8 cellular contexts compared by ENCODE assay signal in genomic region chr1:228088586-228089498, GRCh38. TPM values are rescaled to one million over a fixed set of nuclear protein-coding genes. Genes with fewer than 3 reads are reported as not detected.
DNase-seq lines count a peak whose midpoint lies in the region; ATAC-seq, FAIRE-seq and TF ChIP-seq lines count a peak whose summit lies in the region.

No MANE protein-coding gene starts in this region.

- H3K36me3 ChIP-seq in Panc1 (ENCODE audit: control insufficient read depth, insufficient read depth, low read length) (peaks cover 3% of the 10 kb centered on the region; the same call in 1 of the 2 replicates), H1 (ENCODE audit: control insufficient read depth in 2 of 4, insufficient read depth in 4 of 4, low read length in 3 of 4) (no peaks in the 10 kb centered on the region), osteoblast (ENCODE audit: insufficient read depth, low read length) (peaks cover 50% of the 10 kb centered on the region)

- no peak overlapping the region for H2AK5ac ChIP-seq in H1 (ENCODE audit: low read depth, low read length)

- H2BK12ac ChIP-seq in H1 (ENCODE audit: low read depth, low read length): no peak overlapping the region

- H2AFZ ChIP-seq in H1 (ENCODE audit: low read length) (no peak overlapping the region), osteoblast (ENCODE audit: low read length) (no peak overlapping the region)

- H4K20me1 ChIP-seq in H1 (replicated peaks in 1 of 2; ENCODE audit: control insufficient read depth in 1 of 2, insufficient read depth in 2 of 2, low read length in 2 of 2): peaks cover 68 to 82% of the 10 kb centered on the region in 2 experiments
- peaks cover 100% of the 10 kb centered on the region for H4K20me1 ChIP-seq in osteoblast (ENCODE audit: insufficient read depth, low read length)

- no peak overlapping the region for H3K23ac ChIP-seq in H1 (ENCODE audit: insufficient read length)

- H3K23me2 ChIP-seq in H1 (ENCODE audit: low read depth, low read length): peaks cover 3% of the 10 kb centered on the region

- H4K91ac ChIP-seq in H1 (replicated peaks; ENCODE audit: insufficient read length, low read length): no peak overlapping the region

- no peak for TF ChIP-seq RAD21 in H1 (IDR thresholded peaks at IDR 0.05 in 1 of 2, conservative IDR thresholded peaks at IDR 0.05 in 1 of 2; ENCODE audit: low read depth in 2 of 2, low read length in 2 of 2)

- TF ChIP-seq EP300 in H1 (IDR thresholded peaks at IDR 0.05; ENCODE audit: borderline replicate concordance in 1 of 2, low read depth in 2 of 2, low read length in 2 of 2): no peak

- CTCF ChIA-PET in Panc1 (lab: Charles Lee) (no interaction called here), H1 (lab: Charles Lee; ENCODE audit: partially characterized antibody) (interaction anchor here (0.9 to 2.7 kb wide), 3 partner anchors 12 to 85 kb away, joined by 3 to 13 read pairs (median 3); no protein-coding TSS in a partner anchor)

- H3K4me1 ChIP-seq in Panc1 (ENCODE audit: control insufficient read depth, insufficient read depth, low read length) (peaks cover 68% of the 10 kb centered on the region), H1 (replicated peaks in 1 of 4; ENCODE audit: control insufficient read depth in 3 of 4, insufficient read depth in 4 of 4, low read length in 3 of 4) (peaks cover 4 to 14% (median 10%) of the 10 kb centered on the region in 4 experiments), osteoblast (ENCODE audit: insufficient read depth, low read length) (peaks cover 65% of the 10 kb centered on the region)

- H3K56ac ChIP-seq in H1 (replicated peaks; ENCODE audit: insufficient read length, low read depth, low read length): no peak overlapping the region

- H3K14ac ChIP-seq in H1 (ENCODE audit: insufficient read length): no peak overlapping the region

- TF ChIP-seq POLR2A in H1 (IDR thresholded peaks at IDR 0.05; ENCODE audit: control extremely low read depth in 1 of 2, low read depth in 2 of 2, low read length in 2 of 2): no peak

- H3K79me1 ChIP-seq in H1 (ENCODE audit: low read depth, low read length): peaks cover 45% of the 10 kb centered on the region

- no TSS peak for BruUV-seq in Panc1 (replicated peaks; lab: Mats Ljungman, UMichigan)

- H3K9me3 ChIP-seq in Panc1 (ENCODE audit: control insufficient read depth, insufficient read depth, low read depth, low read length) (no peaks in the 10 kb centered on the region), H1 (ENCODE audit: insufficient read depth in 2 of 2, low read depth in 1 of 2, low read length in 1 of 2) (peaks cover 0 to under 1% of the 10 kb centered on the region in 2 experiments; a peak in 1 of 4 replicates), osteoblast (ENCODE audit: low read depth, low read length) (no peaks in the 10 kb centered on the region)

- no peaks in the 10 kb centered on the region for H3K27me3 ChIP-seq in Panc1 (ENCODE audit: control insufficient read depth, insufficient read depth, low read length)
- no peaks in the 10 kb centered on the region for H3K27me3 ChIP-seq in H1 (replicated peaks in 1 of 4; ENCODE audit: control insufficient read depth in 3 of 4, extremely low read depth in 1 of 4, insufficient read depth in 3 of 4, low read length in 3 of 4)
- no peaks in the 10 kb centered on the region for H3K27me3 ChIP-seq in osteoblast (ENCODE audit: insufficient read depth, low read length)

- no peak for FAIRE-seq in H1 (lab: Jason Lieb, UNC)

- H3K4me2 ChIP-seq in H1 (ENCODE audit: insufficient read depth in 1 of 2, low read depth in 2 of 2, low read length in 2 of 2) (no peak overlapping the region), osteoblast (ENCODE audit: insufficient read depth, low read length) (peak overlapping the region; percentile 100)

- ATAC-seq in Panc1: no peak
- ATAC-seq in HG03378 (IDR thresholded peaks at IDR 0.05; ENCODE audit: unreplicated experiment): no peak
- ATAC-seq in HG03159 (IDR thresholded peaks at IDR 0.05; ENCODE audit: unreplicated experiment): no peak

- H2BK120ac ChIP-seq in H1 (replicated peaks; ENCODE audit: low read depth, low read length): no peak overlapping the region

- H4K5ac ChIP-seq in H1 (ENCODE audit: insufficient read length, low read depth, low read length): no peak overlapping the region

- WGBS in H1 (ENCODE audit: extremely low coverage in 1 of 2, insufficient coverage in 1 of 2, insufficient read length in 1 of 2, insufficient replicate concordance in 2 of 2, low coverage in 1 of 2, low lambda C conversion rate in 2 of 2, missing lambda C conversion rate in 1 of 2), 2 experiments: 87% methylated on average over 21 of the region's 21 CpGs; no CpG with 5 or more reads in 1 of the 2 experiments

- no peak overlapping the region for H3K4ac ChIP-seq in H1 (replicated peaks; ENCODE audit: insufficient read length, low read depth, low read length)

- H3K27ac ChIP-seq in Panc1 (ENCODE audit: low read length) (peak overlapping the region; percentile 25; the same call in 1 of the 2 replicates), H1 (ENCODE audit: low read depth, low read length) (no peak overlapping the region), osteoblast (ENCODE audit: low read depth, low read length) (peak overlapping the region; percentile 91)

- no peak overlapping the region for H2BK15ac ChIP-seq in H1 (ENCODE audit: low read length)

- H4K8ac ChIP-seq in H1 (ENCODE audit: extremely low read depth, insufficient read depth, low read length): peak overlapping the region; percentile 29; the same call in 1 of the 2 replicates

- no peak overlapping the region for H3K18ac ChIP-seq in H1 (ENCODE audit: extremely low read depth, low read length)

- TF ChIP-seq CTCF in Panc1 (IDR thresholded peaks at IDR 0.05) (no peak), H1 (IDR thresholded peaks at IDR 0.05; ENCODE audit: control extremely low read depth in 1 of 3, insufficient read depth in 1 of 3, low read depth in 1 of 3, low read length in 3 of 3) (no peak), osteoblast (IDR thresholded peaks at IDR 0.05; ENCODE audit: extremely low read depth, low read depth, low read length) (no peak)

- intact Hi-C loops in Panc1 (cut with micrococcal nuclease; ENCODE audit: unreplicated experiment): no loop called here

- peaks cover 96 to 100% of the 10 kb centered on the region in 2 experiments for H3K79me2 ChIP-seq in H1 (ENCODE audit: control insufficient read depth in 1 of 2, insufficient read depth in 2 of 2, low read length in 2 of 2)
- H3K79me2 ChIP-seq in osteoblast (ENCODE audit: insufficient read depth, low read length): peaks cover 100% of the 10 kb centered on the region

- H2BK5ac ChIP-seq in H1 (ENCODE audit: low read depth, low read length): 0 out of 2 replicates have a peak overlapping the region, but pooled peaks have one; percentile 12

- POLR2A ChIA-PET in Panc1 (lab: Charles Lee): no interaction called here
- POLR2A ChIA-PET in H1 (lab: Charles Lee; ENCODE audit: partially characterized antibody): interaction anchor here (1.3 to 7.1 kb wide), 2 partner anchors 11 to 15 kb away, joined by 3 to 53 read pairs; no protein-coding TSS in a partner anchor

- in situ Hi-C loops in Panc1 (cut with HindIII; ENCODE audit: low pct_unique_long_range_greater_than_20kb, low sequenced_read_pairs): no loop called here

- DNase-seq in GM03348 (ENCODE audit: low spot score): peak; percentile 41
- no peak for DNase-seq in Panc1 (ENCODE audit: low read depth, low spot score)
- DNase-seq in H1 (ENCODE audit: low read depth in 1 of 2, low spot score in 2 of 2): no peak
- peak; percentile 89 for DNase-seq in osteoblast (ENCODE audit: insufficient read length, low spot score, missing footprints)
- DNase-seq in NCI-H82 treated with DMSO at 0.1 percent for 48 hours (lab: John Stamatoyannopoulos, UW; ENCODE audit: unreplicated experiment): no peak
- no peak for DNase-seq in amygdala (lab: John Stamatoyannopoulos, UW)

- H3K4me3 ChIP-seq in Panc1 (ENCODE audit: low read depth in 2 of 2, low read length in 2 of 2) (no peak overlapping the region), H1 (ENCODE audit: extremely low read depth in 1 of 4, insufficient read depth in 2 of 4, low read depth in 3 of 4, low read length in 4 of 4) (no peak overlapping the region), osteoblast (ENCODE audit: insufficient read depth, low read length) (no peak overlapping the region)

- no peak overlapping the region for H3K9ac ChIP-seq in H1 (replicated peaks in 1 of 4; ENCODE audit: extremely low read depth in 1 of 4, low read depth in 3 of 4, low read length in 3 of 4)

- no peak overlapping the region for H2BK20ac ChIP-seq in H1 (ENCODE audit: low read length)

RNA-seq across cellular contexts. Expression of gene ARF1, which starts 6.3 kb away (rescaled TPM):
- total RNA-seq in Panc1 (2021; ENCODE audit: unreplicated experiment) (321 TPM), osteoblast (231 and 248 TPM in 2 replicates)
- 556 TPM for polyA plus RNA-seq in Panc1 (2012; ENCODE audit: insufficient read length)
- 265 and 267 TPM in 2 replicates for total RNA-seq in H1 (2021; fragmentation: NEBNext Ultra II Directional; extraction: Animal tissue kit (Norgen Biotek cat#: 25700))
- 471 and 606 TPM in 2 replicates for polyA plus RNA-seq in H1 (2011; rRNA removed)
- 441 TPM for polyA plus RNA-seq in H1 (2011; cell fraction: cytosol; rRNA removed)
- 308 TPM for polyA plus RNA-seq in H1 (2011; cell fraction: nucleus; rRNA removed)
- polyA plus RNA-seq in H1 (2012, experiment 1 of 2): 315 to 344 TPM (median 336 TPM) in 4 replicates
- 366 TPM for polyA plus RNA-seq in H1 (2012, experiment 2 of 2)
- polyA plus RNA-seq in H1 (2013, experiment 1 of 2): 193 TPM
- 197 TPM for polyA plus RNA-seq in H1 (2013, experiment 2 of 2)
- 359 and 424 TPM in 2 replicates for polyA minus RNA-seq in H1 (2011; rRNA and poly(A)+ RNA removed)
- 253 TPM for polyA minus RNA-seq in H1 (2011; cell fraction: cytosol; rRNA and poly(A)+ RNA removed)
- 129 TPM for polyA minus RNA-seq in H1 (2011; cell fraction: nucleus; rRNA and poly(A)+ RNA removed)

RNA-seq across cellular contexts. Expression of gene C1orf35, which starts 14.3 kb away (rescaled TPM):
- 24.9 TPM for total RNA-seq in Panc1 (2021; ENCODE audit: unreplicated experiment)
- polyA plus RNA-seq in Panc1 (2012; ENCODE audit: insufficient read length): 28.1 TPM
- 19.9 and 22.5 TPM in 2 replicates for total RNA-seq in H1 (2021; fragmentation: NEBNext Ultra II Directional; extraction: Animal tissue kit (Norgen Biotek cat#: 25700))
- 18.6 and 28.5 TPM in 2 replicates for polyA plus RNA-seq in H1 (2011; rRNA removed)
- polyA plus RNA-seq in H1 (2011; cell fraction: cytosol; rRNA removed): 23.7 TPM
- 41.3 TPM for polyA plus RNA-seq in H1 (2011; cell fraction: nucleus; rRNA removed)
- polyA plus RNA-seq in H1 (2012, experiment 1 of 2): 15.0 to 30.9 TPM (median 25.2 TPM) in 4 replicates
- polyA plus RNA-seq in H1 (2012, experiment 2 of 2): 17.1 TPM
- polyA plus RNA-seq in H1 (2013, experiment 1 of 2): 26.2 TPM
- polyA plus RNA-seq in H1 (2013, experiment 2 of 2): 25.8 TPM
- 1.3 and 1.4 TPM in 2 replicates for polyA minus RNA-seq in H1 (2011; rRNA and poly(A)+ RNA removed)
- polyA minus RNA-seq in H1 (2011; cell fraction: cytosol; rRNA and poly(A)+ RNA removed): 4.6 TPM
- 5.5 TPM for polyA minus RNA-seq in H1 (2011; cell fraction: nucleus; rRNA and poly(A)+ RNA removed)
- 5.3 and 5.4 TPM in 2 replicates for total RNA-seq in osteoblast

RNA-seq across cellular contexts. Expression of gene MRPL55, which starts 20.3 kb away (rescaled TPM):
- total RNA-seq in Panc1 (2021; ENCODE audit: unreplicated experiment) (53.0 TPM), osteoblast (34.5 and 51.4 TPM in 2 replicates)
- 128 TPM for polyA plus RNA-seq in Panc1 (2012; ENCODE audit: insufficient read length)
- total RNA-seq in H1 (2021; fragmentation: NEBNext Ultra II Directional; extraction: Animal tissue kit (Norgen Biotek cat#: 25700)): 59.0 and 62.7 TPM in 2 replicates
- 244 and 249 TPM in 2 replicates for polyA plus RNA-seq in H1 (2011; rRNA removed)
- polyA plus RNA-seq in H1 (2011; cell fraction: cytosol; rRNA removed): 186 TPM
- 157 TPM for polyA plus RNA-seq in H1 (2011; cell fraction: nucleus; rRNA removed)
- 31.0 to 91.5 TPM (median 85.9 TPM) in 4 replicates for polyA plus RNA-seq in H1 (2012, experiment 1 of 2)
- 110 TPM for polyA plus RNA-seq in H1 (2012, experiment 2 of 2)
- polyA plus RNA-seq in H1 (2013, experiment 1 of 2): 72.3 TPM
- polyA plus RNA-seq in H1 (2013, experiment 2 of 2): 69.2 TPM
- 30.6 and 36.8 TPM in 2 replicates for polyA minus RNA-seq in H1 (2011; rRNA and poly(A)+ RNA removed)
- 38.5 TPM for polyA minus RNA-seq in H1 (2011; cell fraction: cytosol; rRNA and poly(A)+ RNA removed)
- polyA minus RNA-seq in H1 (2011; cell fraction: nucleus; rRNA and poly(A)+ RNA removed): 46.7 TPM

RNA-seq across cellular contexts. Expression of gene GUK1, which starts 51.2 kb away (rescaled TPM):
- total RNA-seq in Panc1 (2021; ENCODE audit: unreplicated experiment) (188 TPM), osteoblast (253 and 278 TPM in 2 replicates)
- polyA plus RNA-seq in Panc1 (2012; ENCODE audit: insufficient read length): 362 TPM
- 68.5 TPM in 2 replicates for total RNA-seq in H1 (2021; fragmentation: NEBNext Ultra II Directional; extraction: Animal tissue kit (Norgen Biotek cat#: 25700))
- 182 and 183 TPM in 2 replicates for polyA plus RNA-seq in H1 (2011; rRNA removed)
- 167 TPM for polyA plus RNA-seq in H1 (2011; cell fraction: cytosol; rRNA removed)
- 249 TPM for polyA plus RNA-seq in H1 (2011; cell fraction: nucleus; rRNA removed)
- 36.2 to 105 TPM (median 94.7 TPM) in 4 replicates for polyA plus RNA-seq in H1 (2012, experiment 1 of 2)
- 106 TPM for polyA plus RNA-seq in H1 (2012, experiment 2 of 2)
- 97.5 TPM for polyA plus RNA-seq in H1 (2013, experiment 1 of 2)
- polyA plus RNA-seq in H1 (2013, experiment 2 of 2): 90.9 TPM
- 25.4 and 32.8 TPM in 2 replicates for polyA minus RNA-seq in H1 (2011; rRNA and poly(A)+ RNA removed)
- polyA minus RNA-seq in H1 (2011; cell fraction: cytosol; rRNA and poly(A)+ RNA removed): 33.8 TPM
- 70.3 TPM for polyA minus RNA-seq in H1 (2011; cell fraction: nucleus; rRNA and poly(A)+ RNA removed)

Comparison
In these comparisons a context has a peak if more than half of its experiments do, and no peak if none do; other contexts are left out.
1. DNase-seq: peak in GM03348 (single experiment) and osteoblast (single experiment); none in Panc1 (single experiment), H1 (0 of 2), NCI-H82 treated with DMSO at 0.1 percent for 48 hours (single experiment) and amygdala (0 of 56).